ENCODE assay signal across 26 cellular contexts in genomic region chr18:47791461-47791860, GRCh38.
A peak's percentile ranks its signal among the peaks of the same experiment; 100 is the strongest.
DNase-seq lines count a peak whose midpoint lies in the region; FAIRE-seq and TF ChIP-seq lines count a peak whose summit lies in the region.
"Had no signal": no experiment of that assay in that cellular context is flagged by ENCODE, and none has a peak within 500 bp of the region (broad histone marks: within the 10 kb centered on the region; RNA-seq: fewer than 3 reads in every experiment).

No MANE protein-coding gene starts in this region.

- 34 to 65% (median 58%) methylated on average over 4 of the region's 4 CpGs for WGBS in stomach, 5 donors

- no peak for TF ChIP-seq EP300 in stomach (IDR thresholded peaks at IDR 0.05)

- no peak for FAIRE-seq in RCC 7860 (lab: Jason Lieb, UNC)
- FAIRE-seq: A204.1, D721Med, GM12878, GM12892, GM18507 had no signal

- no peak overlapping the region for H3K27ac ChIP-seq in stomach
- H3K27ac ChIP-seq: BLaER1 had no signal

- H3K27me3 Mint-ChIP-seq in endothelial cell (ENCODE audit: unreplicated experiment) = peaks cover 2% of the 10 kb centered on the region
- H3K27me3 Mint-ChIP-seq in activated naive CD4-positive, alpha-beta T cell treated with anti-CD3 and anti-CD28 coated beads, Interleukin-2, amount 10 ng/mL, durations not matched to agents 7 days and 5 days = peaks cover 25% of the 10 kb centered on the region

- H3K36me3 ChIP-seq in stomach = no peaks in the 10 kb centered on the region
- H3K36me3 ChIP-seq: BE2C, BLaER1 had no signal

- no peaks in the 10 kb centered on the region for H3K9me3 Mint-ChIP-seq in endothelial cell (ENCODE audit: unreplicated experiment)
- H3K9me3 Mint-ChIP-seq in activated naive CD4-positive, alpha-beta T cell treated with anti-CD3 and anti-CD28 coated beads, Interleukin-2, amount 10 ng/mL, durations not matched to agents 7 days and 5 days = no peaks in the 10 kb centered on the region

- peaks cover 4% of the 10 kb centered on the region for H3K36me3 Mint-ChIP-seq in endothelial cell (ENCODE audit: low read depth, unreplicated experiment)
- no peaks in the 10 kb centered on the region for H3K36me3 Mint-ChIP-seq in activated naive CD4-positive, alpha-beta T cell treated with anti-CD3 and anti-CD28 coated beads, Interleukin-2, amount 10 ng/mL, durations not matched to agents 7 days and 5 days
- H3K36me3 Mint-ChIP-seq: CD14-positive monocyte; CD4-positive, alpha-beta memory T cell; CD4-positive, CD25-positive, alpha-beta regulatory T cell had no signal

- no peak for TF ChIP-seq POLR2A in stomach (IDR thresholded peaks at IDR 0.05)

- H3K9me3 ChIP-seq in stomach = peaks cover 0 to 9% (median 2%) of the 10 kb centered on the region in 4 donors
- H3K9me3 ChIP-seq: BE2C, BLaER1, Caco-2 had no signal

- intact Hi-C loops in stomach (cut with DNase I; ENCODE audit: low total_unique reads) = no loop called here

- no peak overlapping the region for H3K4me3 ChIP-seq in stomach
- H3K4me3 ChIP-seq: BLaER1, GM12878 had no signal

- H3K27me3 ChIP-seq in stomach = peaks cover 0 to 8% (median 0%) of the 10 kb centered on the region in 3 donors
- H3K27me3 ChIP-seq: BE2C, BLaER1 had no signal

- peak overlapping the region; percentile 13 for H3K4me3 Mint-ChIP-seq in endothelial cell (ENCODE audit: unreplicated experiment)
- H3K4me3 Mint-ChIP-seq in activated naive CD4-positive, alpha-beta T cell treated with anti-CD3 and anti-CD28 coated beads, Interleukin-2, amount 10 ng/mL, durations not matched to agents 7 days and 5 days = no peak overlapping the region
- H3K4me3 Mint-ChIP-seq: CD14-positive monocyte; CD4-positive, alpha-beta memory T cell; CD4-positive, CD25-positive, alpha-beta regulatory T cell had no signal

- H3K27ac Mint-ChIP-seq in endothelial cell (ENCODE audit: unreplicated experiment) = no peak overlapping the region
- H3K27ac Mint-ChIP-seq in activated naive CD4-positive, alpha-beta T cell treated with anti-CD3 and anti-CD28 coated beads, Interleukin-2, amount 10 ng/mL, durations not matched to agents 7 days and 5 days = no peak overlapping the region
- H3K27ac Mint-ChIP-seq: CD14-positive monocyte; CD4-positive, alpha-beta memory T cell; CD4-positive, CD25-positive, alpha-beta regulatory T cell had no signal

- peaks cover 0 to 15% (median 3%) of the 10 kb centered on the region in 4 donors for H3K4me1 ChIP-seq in stomach
- H3K4me1 ChIP-seq: BE2C, Caco-2 had no signal

- CTCF ChIA-PET in activated naive CD4-positive, alpha-beta T cell treated with anti-CD3 and anti-CD28 coated beads, Interleukin-2, amount 10 ng/mL, durations not matched to agents 7 days and 5 days (lab: Charles Lee) = no interaction called here

- DNase-seq in NCI-H524 (lab: John Stamatoyannopoulos, UW) (peak; percentile 20 to 76), NCI-H524 treated with DMSO at 0.1 percent for 48 hours (lab: John Stamatoyannopoulos, UW) (peak; percentile 32), endothelial cell (ENCODE audit: low spot score) (no peak), stomach (no peak), RCC 7860 (ENCODE audit: low spot score) (no peak)
- no peak for DNase-seq in activated naive CD4-positive, alpha-beta T cell treated with anti-CD3 and anti-CD28 coated beads, Interleukin-2, amount 10 ng/mL, durations not matched to agents 7 days and 5 days
- DNase-seq: 8988T; ACHN; BE2C; C1 segment of cervical spinal cord; Caco-2; Calu3; CD4-positive, alpha-beta memory T cell; CD4-positive, CD25-positive, alpha-beta regulatory T cell; DMS53; DMS79; DND-41; EL; GDM1 had no signal

- peaks cover 13% of the 10 kb centered on the region for H3K4me1 Mint-ChIP-seq in endothelial cell (ENCODE audit: unreplicated experiment)
- no peaks in the 10 kb centered on the region for H3K4me1 Mint-ChIP-seq in activated naive CD4-positive, alpha-beta T cell treated with anti-CD3 and anti-CD28 coated beads, Interleukin-2, amount 10 ng/mL, durations not matched to agents 7 days and 5 days
- H3K4me1 Mint-ChIP-seq: CD14-positive monocyte; CD4-positive, alpha-beta memory T cell; CD4-positive, CD25-positive, alpha-beta regulatory T cell had no signal

- TF ChIP-seq CTCF in endothelial cell (IDR thresholded peaks at IDR 0.05; ENCODE audit: unreplicated experiment) (no peak), stomach (IDR thresholded peaks at IDR 0.05) (no peak)

Comparison
In these comparisons a context has a peak if more than half of its experiments do, and no peak if none do; other contexts are left out.
1. DNase-seq: peak in NCI-H524 (2 of 2) and NCI-H524 treated with DMSO at 0.1 percent for 48 hours (single experiment); none in endothelial cell (single experiment), stomach (single experiment), RCC 7860 (single experiment) and activated naive CD4-positive, alpha-beta T cell treated with anti-CD3 and anti-CD28 coated beads, Interleukin-2, amount 10 ng/mL, durations not matched to agents 7 days and 5 days (single experiment).